1 cellular context compared by ENCODE assay signal in genomic region chr1:9299571-9300541, GRCh38.
TF ChIP-seq lines count a peak whose summit lies in the region.

No MANE protein-coding gene starts in this region.

TF ChIP-seq in IMR-90, 13 proteins besides CTCF, POLR2A, EP300 and RAD21:
- peak; percentile 93 for TF ChIP-seq NFE2L2 (IDR thresholded peaks at IDR 0.05; ENCODE audit: low read depth, low read length)
- peak; percentile 59 for TF ChIP-seq MAFK (IDR thresholded peaks at IDR 0.05; ENCODE audit: low read depth, low read length)
